ENCODE assay signal across 2 cellular contexts in genomic region chr3:64084640-64085039, GRCh38.
TF ChIP-seq lines count a peak whose summit lies in the region.

No MANE protein-coding gene starts in this region.

TF ChIP-seq in IMR-90, 13 proteins besides CTCF, POLR2A, EP300 and RAD21 (continued from another document):
- TF ChIP-seq BHLHE40 (IDR thresholded peaks at IDR 0.05; ENCODE audit: low read depth, low read length) (peak; percentile 15; the same call in 1 of the 2 replicates), RFX5 (IDR thresholded peaks at IDR 0.05; ENCODE audit: low read depth, low read length) (no peak)
- TF ChIP-seq, protein P1, sequence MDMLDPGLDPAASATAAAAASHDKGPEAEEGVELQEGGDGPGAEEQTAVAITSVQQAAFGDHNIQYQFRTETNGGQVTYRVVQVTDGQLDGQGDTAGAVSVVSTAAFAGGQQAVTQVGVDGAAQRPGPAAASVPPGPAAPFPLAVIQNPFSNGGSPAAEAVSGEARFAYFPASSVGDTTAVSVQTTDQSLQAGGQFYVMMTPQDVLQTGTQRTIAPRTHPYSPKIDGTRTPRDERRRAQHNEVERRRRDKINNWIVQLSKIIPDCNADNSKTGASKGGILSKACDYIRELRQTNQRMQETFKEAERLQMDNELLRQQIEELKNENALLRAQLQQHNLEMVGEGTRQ (IDR thresholded peaks at IDR 0.05; ENCODE audit: low read depth, low read length): peak; percentile 84

TF ChIP-seq in K562, 482 proteins besides CTCF, POLR2A, EP300 and RAD21 (continued from another document):
- TF ChIP-seq, protein P2, sequence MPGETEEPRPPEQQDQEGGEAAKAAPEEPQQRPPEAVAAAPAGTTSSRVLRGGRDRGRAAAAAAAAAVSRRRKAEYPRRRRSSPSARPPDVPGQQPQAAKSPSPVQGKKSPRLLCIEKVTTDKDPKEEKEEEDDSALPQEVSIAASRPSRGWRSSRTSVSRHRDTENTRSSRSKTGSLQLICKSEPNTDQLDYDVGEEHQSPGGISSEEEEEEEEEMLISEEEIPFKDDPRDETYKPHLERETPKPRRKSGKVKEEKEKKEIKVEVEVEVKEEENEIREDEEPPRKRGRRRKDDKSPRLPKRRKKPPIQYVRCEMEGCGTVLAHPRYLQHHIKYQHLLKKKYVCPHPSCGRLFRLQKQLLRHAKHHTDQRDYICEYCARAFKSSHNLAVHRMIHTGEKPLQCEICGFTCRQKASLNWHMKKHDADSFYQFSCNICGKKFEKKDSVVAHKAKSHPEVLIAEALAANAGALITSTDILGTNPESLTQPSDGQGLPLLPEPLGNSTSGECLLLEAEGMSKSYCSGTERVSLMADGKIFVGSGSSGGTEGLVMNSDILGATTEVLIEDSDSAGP (CRISPR knock-in tag; IDR thresholded peaks at IDR 0.05): no peak
- no peak for TF ChIP-seq ZNF143 (CRISPR knock-in tag; IDR thresholded peaks at IDR 0.05)
TF ChIP-seq in K562: peak in this region for 2.
